In genomic region chr15:43529141-43529540, GRCh38 we compare ENCODE assay signal across 39 cellular contexts.
"Had no signal": no experiment of that assay in that cellular context is flagged by ENCODE, and none has a peak within 500 bp of the region (broad histone marks: within the 10 kb centered on the region; RNA-seq: fewer than 3 reads in every experiment).

No MANE protein-coding gene starts in this region.

- H3K4me2 ChIP-seq: PC-9 had no signal

- H3K27me3 ChIP-seq: brain microvascular endothelial cell, MG63 had no signal

- ATAC-seq: activated T-helper 17 cell treated with anti-CD3 and anti-CD28 coated beads, Interleukin-2, amount 50 U/mL, for 72 hours had no signal

- H3K9me3 ChIP-seq: MG63 had no signal

- H3K27me3 Mint-ChIP-seq: activated CD4-positive, alpha-beta memory T cell treated with anti-CD3 and anti-CD28 coated beads, Interleukin-2, amount 10 ng/mL, durations not matched to agents 7 days and 5 days; activated naive CD8-positive, alpha-beta T cell treated with anti-CD3 and anti-CD28 coated beads for 36 hours; activated T-helper 17 cell treated with anti-CD3 and anti-CD28 coated beads, Interleukin-2, amount 50 U/mL, for 72 hours; central memory CD8-positive, alpha-beta T cell had no signal

- H3K27ac ChIP-seq: brain microvascular endothelial cell, PC-9, RWPE1, WERI-Rb-1 had no signal

- FAIRE-seq: RCC 7860 had no signal

- H3K36me3 ChIP-seq: MG63 had no signal

- H3K27ac Mint-ChIP-seq: activated CD4-positive, alpha-beta memory T cell treated with anti-CD3 and anti-CD28 coated beads, Interleukin-2, amount 10 ng/mL, durations not matched to agents 7 days and 5 days; activated naive CD8-positive, alpha-beta T cell treated with anti-CD3 and anti-CD28 coated beads for 36 hours; activated T-cell treated with anti-CD3 and anti-CD28 coated beads, Interleukin-2, amount 50 U/mL, for 72 hours; activated T-helper 17 cell treated with anti-CD3 and anti-CD28 coated beads, Interleukin-2, amount 50 U/mL, for 72 hours had no signal

- H3K9me3 Mint-ChIP-seq: activated CD4-positive, alpha-beta memory T cell treated with anti-CD3 and anti-CD28 coated beads, Interleukin-2, amount 10 ng/mL, durations not matched to agents 7 days and 5 days; activated naive CD8-positive, alpha-beta T cell treated with anti-CD3 and anti-CD28 coated beads for 36 hours; activated T-cell treated with anti-CD3 and anti-CD28 coated beads, Interleukin-2, amount 50 U/mL, for 72 hours; activated T-helper 17 cell treated with anti-CD3 and anti-CD28 coated beads, Interleukin-2, amount 50 U/mL, for 72 hours; central memory CD8-positive, alpha-beta T cell had no signal

- DNase-seq: activated CD4-positive, alpha-beta memory T cell treated with anti-CD3 and anti-CD28 coated beads, Interleukin-2, amount 10 ng/mL, durations not matched to agents 7 days and 5 days; activated CD4-positive, alpha-beta T cell treated with anti-CD3 and anti-CD28 coated beads for 1 hour; activated CD4-positive, alpha-beta T cell treated with anti-CD3 and anti-CD28 coated beads for 48 hours; activated CD4-positive, CD25-positive, alpha-beta regulatory T cell; activated effector memory CD4-positive, alpha-beta T cell treated with anti-CD3 and anti-CD28 coated beads, Interleukin-2, amount 50 U/mL, for 16 hours; activated naive CD4-positive, alpha-beta T cell; activated naive CD4-positive, alpha-beta T cell treated with anti-CD3 and anti-CD28 coated beads, Interleukin-2, amount 50 U/mL, for 16 hours; activated naive CD8-positive, alpha-beta T cell treated with anti-CD3 and anti-CD28 coated beads for 36 hours; activated T-cell treated with anti-CD3 and anti-CD28 coated beads, Interleukin-2, amount 50 U/mL, for 1 hour; activated T-cell treated with anti-CD3 and anti-CD28 coated beads, Interleukin-2, amount 50 U/mL, for 72 hours; amniotic stem cell; aorta; brain microvascular endothelial cell; Kasumi-1; KBM-7; MG63; NCI-H1048; NCI-H1105 treated with DMSO at 0.1 percent for 48 hours; NCI-H1436; NCI-H1694; NCI-H1930; NCI-H2081 treated with DMSO at 0.1 percent for 48 hours; NCI-H226; NCI-H446 treated with DMSO at 0.1 percent for 48 hours; NCI-H524; NCI-H69; NCI-H82; NK-92 treated with Interleukin-12 subunit alpha and Interleukin-12 subunit beta, amount 100 ng/mL, for 24 hours; PC-9; Right ventricle myocardium superior; SW 1271; T-helper 1 cell; T-helper 2 cell; T-helper 9 cell; WERI-Rb-1 had no signal

- H3K4me3 ChIP-seq: MG63, PC-9 had no signal

- H2AFZ ChIP-seq: PC-9 had no signal

- H3K4me3 Mint-ChIP-seq: activated CD4-positive, alpha-beta memory T cell treated with anti-CD3 and anti-CD28 coated beads, Interleukin-2, amount 10 ng/mL, durations not matched to agents 7 days and 5 days; activated naive CD8-positive, alpha-beta T cell treated with anti-CD3 and anti-CD28 coated beads for 36 hours; activated T-cell treated with anti-CD3 and anti-CD28 coated beads, Interleukin-2, amount 50 U/mL, for 72 hours; activated T-helper 17 cell treated with anti-CD3 and anti-CD28 coated beads, Interleukin-2, amount 50 U/mL, for 72 hours; central memory CD8-positive, alpha-beta T cell had no signal
